ENCODE assay signal across 17 cellular contexts in genomic region chr22:45754822-45755221, GRCh38.
"Had no signal": no experiment of that assay in that cellular context is flagged by ENCODE, and none has a peak within 500 bp of the region (broad histone marks: within the 10 kb centered on the region; RNA-seq: fewer than 3 reads in every experiment).

No MANE protein-coding gene starts in this region.

- H3K4me1 ChIP-seq: thyroid gland had no signal

- H3K36me3 ChIP-seq: vagina had no signal

- H3K9me3 ChIP-seq: thyroid gland, vagina had no signal

- H3K27me3 Mint-ChIP-seq: activated CD4-positive, alpha-beta memory T cell treated with anti-CD3 and anti-CD28 coated beads for 36 hours had no signal

- DNase-seq: activated CD4-positive, alpha-beta memory T cell treated with anti-CD3 and anti-CD28 coated beads for 36 hours; activated CD4-positive, alpha-beta T cell treated with anti-CD3 and anti-CD28 coated beads for 1 hour; activated effector memory CD4-positive, alpha-beta T cell treated with Interleukin-2 at 50 U/mL for 16 hours; activated naive CD4-positive, alpha-beta T cell treated with anti-CD3 and anti-CD28 coated beads, Interleukin-2, amount 50 U/mL, for 16 hours; activated T-cell treated with anti-CD3 and anti-CD28 coated beads, Interleukin-2, amount 50 U/mL, for 4 hours; foreskin fibroblast; glutamatergic neuron; kidney glomerular epithelial cell; midbrain; T-helper 1 cell; T1000; thyroid gland had no signal

- H3K27ac ChIP-seq: cardiac muscle cell, thyroid gland, vagina had no signal

- H3K4me3 ChIP-seq: cardiac muscle cell, lung, thyroid gland, vagina had no signal

- H3K4me3 Mint-ChIP-seq: activated CD4-positive, alpha-beta memory T cell treated with anti-CD3 and anti-CD28 coated beads for 36 hours; activated T-cell treated with anti-CD3 and anti-CD28 coated beads, Interleukin-2, amount 50 U/mL, for 4 hours; stimulated activated effector memory CD8-positive, alpha-beta T cell treated with anti-CD3 and anti-CD28 coated beads, Interleukin-12 subunit alpha, Interleukin-12 subunit beta, amount 100 ng/mL, for 72 hours had no signal

- H3K9me3 Mint-ChIP-seq: activated CD4-positive, alpha-beta memory T cell treated with anti-CD3 and anti-CD28 coated beads for 36 hours; activated T-cell treated with anti-CD3 and anti-CD28 coated beads, Interleukin-2, amount 50 U/mL, for 4 hours; stimulated activated effector memory CD8-positive, alpha-beta T cell treated with anti-CD3 and anti-CD28 coated beads, Interleukin-12 subunit alpha, Interleukin-12 subunit beta, amount 100 ng/mL, for 72 hours had no signal

- H3K27me3 ChIP-seq: cardiac muscle cell, thyroid gland, vagina had no signal

- ATAC-seq: activated T-cell treated with anti-CD3 and anti-CD28 coated beads, Interleukin-2, amount 50 U/mL, for 4 hours; esophagus mucosa; stimulated activated effector memory CD8-positive, alpha-beta T cell treated with anti-CD3 and anti-CD28 coated beads, Interleukin-12 subunit alpha, Interleukin-12 subunit beta, amount 100 ng/mL, for 72 hours had no signal

- H3K27ac Mint-ChIP-seq: activated CD4-positive, alpha-beta memory T cell treated with anti-CD3 and anti-CD28 coated beads for 36 hours; stimulated activated effector memory CD8-positive, alpha-beta T cell treated with anti-CD3 and anti-CD28 coated beads, Interleukin-12 subunit alpha, Interleukin-12 subunit beta, amount 100 ng/mL, for 72 hours had no signal
